Comparison of ENCODE assay signal across 17 cellular contexts in the genomic region with DNA sequence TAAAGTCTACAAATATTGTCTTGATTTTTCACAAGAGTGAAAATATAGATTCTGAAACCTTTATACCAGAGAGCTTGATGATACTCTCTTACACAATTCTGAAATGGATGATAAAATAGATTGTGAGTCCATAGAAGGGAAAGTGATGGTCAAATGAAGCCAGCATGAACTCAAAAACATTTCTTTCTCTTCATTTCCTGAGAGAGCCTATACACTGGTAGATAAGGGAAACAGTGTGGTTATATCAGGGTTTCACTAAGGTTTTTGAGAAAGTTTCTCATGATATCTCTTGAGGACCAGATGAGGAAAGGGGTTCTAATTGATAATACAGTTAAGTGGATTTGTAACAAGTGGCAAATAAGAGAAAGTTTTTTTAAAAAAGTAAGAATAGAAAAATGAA.
DNase-seq lines count a peak whose midpoint lies in the region; ATAC-seq lines count a peak whose summit lies in the region.
"Had no signal": no experiment of that assay in that cellular context is flagged by ENCODE, and none has a peak within 500 bp of the region (broad histone marks: within the 10 kb centered on the region; RNA-seq: fewer than 3 reads in every experiment).

No MANE protein-coding gene starts in this region.

- H3K14ac ChIP-seq in neuronal stem cell (ENCODE audit: low read length), result no peak overlapping the region

- H4K8ac ChIP-seq in neuronal stem cell (ENCODE audit: low read depth, low read length), result no peak overlapping the region

- no peaks in the 10 kb centered on the region for H3K9me3 ChIP-seq in neuronal stem cell (replicated peaks in 1 of 2; ENCODE audit: control insufficient read depth in 2 of 2, insufficient read depth in 1 of 2, low read depth in 1 of 2, low read length in 2 of 2)
- H3K9me3 ChIP-seq: left lung, thyroid gland had no signal

- H2BK12ac ChIP-seq in neuronal stem cell (ENCODE audit: low read length), result no peak overlapping the region

- no peak for DNase-seq in Kasumi-1 (lab: John Stamatoyannopoulos, UW)
- DNase-seq in activated CD8-positive, alpha-beta memory T cell treated with anti-CD3 and anti-CD28 coated beads for 24 hours, result no peak
- no peak for DNase-seq in NCI-H1694 treated with DMSO at 0.1 percent for 48 hours (lab: John Stamatoyannopoulos, UW)
- no peak for DNase-seq in neuronal stem cell (ENCODE audit: low spot score)
- DNase-seq: activated B cell treated with CpG ODN at 0.5 μM for 24 hours; activated CD8-positive, alpha-beta memory T cell treated with anti-CD3 and anti-CD28 coated beads, Interleukin-2, amount 10 ng/mL, durations not matched to agents 7 days and 5 days; aorta; H9; KBM-7; left lung; NCI-H1092 treated with DMSO at 0.1 percent for 48 hours; stimulated activated CD4-positive, alpha-beta T cell treated with anti-CD3 and anti-CD28 coated beads, Interleukin-4, amount 100 ng/mL, for 4 hours; thyroid gland had no signal

- H3K18ac ChIP-seq in neuronal stem cell (ENCODE audit: low read length), result no peak overlapping the region

- no peak overlapping the region for H2BK120ac ChIP-seq in neuronal stem cell (ENCODE audit: low read depth, low read length)

- no peak overlapping the region for H2AK5ac ChIP-seq in neuronal stem cell (ENCODE audit: low read depth, low read length)

- H3K36me3 ChIP-seq in neuronal stem cell (replicated peaks in 1 of 2; ENCODE audit: control insufficient read depth in 2 of 2, insufficient read depth in 2 of 2, low read length in 2 of 2), result no peaks in the 10 kb centered on the region
- H3K36me3 ChIP-seq: left lung, thyroid gland had no signal

- no peaks in the 10 kb centered on the region for H3K79me1 ChIP-seq in neuronal stem cell (ENCODE audit: low read depth, low read length)

- no peak overlapping the region for H3K4ac ChIP-seq in neuronal stem cell (ENCODE audit: low read length)

- H3K23ac ChIP-seq in neuronal stem cell (ENCODE audit: low read depth, low read length, poor library complexity), result no peak overlapping the region

- H3K4me2 ChIP-seq in neuronal stem cell (ENCODE audit: insufficient read depth, low read length, poor library complexity, severe bottlenecking), result no peak overlapping the region

- H2AFZ ChIP-seq in neuronal stem cell (ENCODE audit: low read length), result no peak overlapping the region
- H2AFZ ChIP-seq: parathyroid adenoma had no signal

- no peak overlapping the region for H2BK5ac ChIP-seq in neuronal stem cell (ENCODE audit: low read length)

- no peak overlapping the region for H3K27ac ChIP-seq in neuronal stem cell (replicated peaks; ENCODE audit: low read length)
- H3K27ac ChIP-seq: left lung, parathyroid adenoma, thyroid gland had no signal

- H2BK15ac ChIP-seq in neuronal stem cell (ENCODE audit: low read length), result no peak overlapping the region

- H3K4me1 ChIP-seq in neuronal stem cell (ENCODE audit: control insufficient read depth in 2 of 2, insufficient read depth in 1 of 2, low read depth in 1 of 2, low read length in 2 of 2), result no peaks in the 10 kb centered on the region
- H3K4me1 ChIP-seq: left lung, parathyroid adenoma, thyroid gland had no signal

- H3K27me3 ChIP-seq in neuronal stem cell (ENCODE audit: control insufficient read depth in 3 of 3, insufficient read depth in 3 of 3, low read depth in 1 of 3, low read length in 3 of 3), result no peaks in the 10 kb centered on the region
- H3K27me3 ChIP-seq: left lung, thyroid gland had no signal

- no peak overlapping the region for H4K91ac ChIP-seq in neuronal stem cell (ENCODE audit: low read depth, low read length, poor library complexity)

- ATAC-seq in GM19372 (IDR thresholded peaks at IDR 0.05; ENCODE audit: low read depth, unreplicated experiment), result peak; percentile 65
- peak; percentile 57 for ATAC-seq in HG02610 (IDR thresholded peaks at IDR 0.05; ENCODE audit: unreplicated experiment)
- ATAC-seq in HG03354 (IDR thresholded peaks at IDR 0.05; ENCODE audit: poor library complexity, severe bottlenecking, unreplicated experiment), result peak; percentile 75
- ATAC-seq: activated CD8-positive, alpha-beta memory T cell treated with anti-CD3 and anti-CD28 coated beads, Interleukin-2, amount 10 ng/mL, durations not matched to agents 7 days and 5 days; left lung had no signal

- H3K9ac ChIP-seq in neuronal stem cell (ENCODE audit: low read depth, low read length, poor library complexity), result no peak overlapping the region
- H3K9ac ChIP-seq: parathyroid adenoma had no signal

- H3K4me3 ChIP-seq in neuronal stem cell (ENCODE audit: low read length in 2 of 2), result no peak overlapping the region
- H3K4me3 ChIP-seq: left lung, thyroid gland had no signal
